14 cellular contexts compared by ENCODE assay signal in genomic region chr10:3206516-3207157, GRCh38. TPM values are rescaled to one million over a fixed set of nuclear protein-coding genes. Genes with fewer than 3 reads are reported as not detected.
DNase-seq lines count a peak whose midpoint lies in the region; ATAC-seq and TF ChIP-seq lines count a peak whose summit lies in the region.
"Had no signal": no experiment of that assay in that cellular context is flagged by ENCODE, and none has a peak within 500 bp of the region (broad histone marks: within the 10 kb centered on the region; RNA-seq: fewer than 3 reads in every experiment).

No MANE protein-coding gene starts in this region.

- DNase-seq in Right ventricle myocardium inferior (ENCODE audit: missing footprints) (peak; percentile 56), heart left ventricle (no peak), fibroblast of gingiva (ENCODE audit: low read depth) (peak; percentile 45), islet precursor cell (peak; percentile 27), DMS114 treated with DMSO at 0.1 percent for 48 hours (lab: John Stamatoyannopoulos, UW; ENCODE audit: unreplicated experiment) (no peak)
- DNase-seq: CD4-positive, CD25-positive, alpha-beta regulatory T cell; H9 had no signal

- 86 to 92% (median 88%) methylated on average over 11 of the region's 11 CpGs for WGBS in heart left ventricle, 4 donors

- no peaks in the 10 kb centered on the region for H3K4me1 ChIP-seq in heart left ventricle

- intact Hi-C loops in Right ventricle myocardium inferior (cut with DNase I), result no loop called here
- intact Hi-C loops in heart left ventricle (cut with DNase I), result no loop called here

- no peak for TF ChIP-seq CTCF in heart left ventricle (IDR thresholded peaks at IDR 0.05)

- no peaks in the 10 kb centered on the region for H3K36me3 ChIP-seq in heart left ventricle
- H3K36me3 ChIP-seq: BLaER1 treated with 17β-estradiol and CSF1 and Interleukin-3, amounts not matched to agents 10 nM and 100 nM had no signal

- H3K27me3 ChIP-seq in heart left ventricle, result no peaks in the 10 kb centered on the region
- H3K27me3 ChIP-seq: BLaER1 treated with 17β-estradiol and CSF1 and Interleukin-3, amounts not matched to agents 10 nM and 100 nM had no signal

- TF ChIP-seq POLR2A in heart left ventricle (IDR thresholded peaks at IDR 0.05), result no peak

- no peaks in the 10 kb centered on the region for H3K9me3 ChIP-seq in heart left ventricle
- H3K9me3 ChIP-seq: BLaER1 treated with 17β-estradiol and CSF1 and Interleukin-3, amounts not matched to agents 10 nM and 100 nM had no signal

- H3K4me3 ChIP-seq in heart left ventricle, result no peak overlapping the region
- H3K4me3 ChIP-seq: BLaER1 treated with 17β-estradiol and CSF1 and Interleukin-3, amounts not matched to agents 10 nM and 100 nM; GM12878; GM23338 had no signal

- H3K27ac ChIP-seq in heart left ventricle, result no peak overlapping the region
- H3K27ac ChIP-seq: 22Rv1; BLaER1 treated with 17β-estradiol and CSF1 and Interleukin-3, amounts not matched to agents 10 nM and 100 nM had no signal

- ATAC-seq in Right ventricle myocardium inferior (no peak), heart left ventricle (no peak), HG03025 (IDR thresholded peaks at IDR 0.05; ENCODE audit: low FRiP score, unreplicated experiment) (no peak), HG02623 (IDR thresholded peaks at IDR 0.05; ENCODE audit: unreplicated experiment) (no peak)
- ATAC-seq: GM12878, GM23338, HepG2 had no signal

RNA-seq across cellular contexts. Expression of gene PITRM1, which starts 34.1 kb away (rescaled TPM):
- 91.1 TPM for total RNA-seq in Right ventricle myocardium inferior
- 100 to 1,000 TPM in 3 of 9 donors, 10 to 100 TPM in 6; 65.8 to 128 (median 93.0) TPM for total RNA-seq in heart left ventricle
- polyA plus RNA-seq in heart left ventricle, result 10 to 100 TPM; 68.0 to 73.8 TPM

Comparison
In these comparisons a context has a peak if more than half of its experiments do, and no peak if none do; other contexts are left out.
1. DNase-seq: peak in Right ventricle myocardium inferior (single experiment), fibroblast of gingiva (single experiment) and islet precursor cell (single experiment); none in heart left ventricle (0 of 5) and DMS114 treated with DMSO at 0.1 percent for 48 hours (single experiment).